ENCODE assay signal across 1 cellular context in genomic region chr20:64217539-64217938, GRCh38.
TF ChIP-seq lines count a peak whose summit lies in the region.

No MANE protein-coding gene starts in this region.

TF ChIP-seq in K562, 482 proteins besides CTCF, POLR2A, EP300 and RAD21 (continued from another document):
- TF ChIP-seq PBX2 (CRISPR knock-in tag; IDR thresholded peaks at IDR 0.05; ENCODE audit: low read depth) (no peak), PBX2 (tag; conservative IDR thresholded peaks at IDR 0.05; ENCODE audit: low read depth) (peak; percentile 23; the same call in 1 of the 2 replicates), CXXC5 (CRISPR knock-in tag; IDR thresholded peaks at IDR 0.05) (0 out of 2 replicates have a peak, but pooled peaks have one; percentile 25), PRPF4 (IDR thresholded peaks at IDR 0.05; ENCODE audit: insufficient read depth, low read depth, low read length, poor library complexity, severe bottlenecking) (no peak), YY1 (IDR thresholded peaks at IDR 0.05; ENCODE audit: borderline replicate concordance in 1 of 3, control insufficient read depth in 1 of 3, extremely low read depth in 1 of 3, insufficient read depth in 3 of 3, insufficient read length in 1 of 3, insufficient replicate concordance in 2 of 3, low read depth in 1 of 3, low read length in 2 of 3) (peak in 1 of 3 experiments; percentile 39), ZNF778 (CRISPR knock-in tag; IDR thresholded peaks at IDR 0.05) (no peak), ZFP36 (IDR thresholded peaks at IDR 0.05; ENCODE audit: low read depth, low read length, partially characterized antibody) (no peak), NFIC (IDR thresholded peaks at IDR 0.05) (peak; percentile 62), SREBF1 (IDR thresholded peaks at IDR 0.05; ENCODE audit: borderline replicate concordance, low read depth, low read length) (no peak)
